ENCODE assay signal across 13 cellular contexts in the genomic region with DNA sequence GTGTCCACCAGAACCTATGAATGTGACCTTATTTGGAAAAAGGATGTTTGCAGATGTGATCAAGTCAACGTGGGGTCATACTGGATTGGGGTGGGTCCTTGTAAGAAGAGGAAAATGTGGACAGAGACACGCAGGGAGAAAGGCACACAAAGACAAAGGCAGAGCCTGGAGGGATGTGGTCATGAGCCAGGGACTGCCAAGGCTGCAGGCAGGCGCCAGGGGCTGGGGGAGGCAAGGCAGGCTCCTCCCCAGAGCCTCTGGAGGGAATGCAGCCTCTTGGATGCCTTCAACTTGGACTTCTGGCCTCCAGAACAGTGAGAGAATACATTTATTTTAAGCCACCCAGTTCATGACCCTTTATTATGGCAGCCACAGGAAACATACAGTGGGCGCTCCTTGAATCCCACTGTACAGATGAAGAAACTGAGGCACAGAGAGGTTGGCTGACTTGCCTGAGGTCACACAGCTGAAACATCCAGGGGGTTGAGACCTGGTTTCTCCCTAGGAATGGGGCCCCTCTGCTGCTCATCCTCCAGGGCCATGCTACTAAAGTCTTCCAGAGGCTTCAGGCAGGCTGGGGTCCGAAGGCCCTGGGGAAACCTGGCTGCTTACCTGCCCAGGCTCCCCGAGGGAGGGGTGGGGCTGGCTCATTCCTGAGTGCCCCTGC.
DNase-seq lines count a peak whose midpoint lies in the region; ATAC-seq and TF ChIP-seq lines count a peak whose summit lies in the region.
"Had no signal": no experiment of that assay in that cellular context is flagged by ENCODE, and none has a peak within 500 bp of the region (broad histone marks: within the 10 kb centered on the region; RNA-seq: fewer than 3 reads in every experiment).

No MANE protein-coding gene starts in this region.

- no peak for TF ChIP-seq CTCF in body of pancreas (IDR thresholded peaks at IDR 0.05)
- no peak for TF ChIP-seq CTCF in mesothelial cell of epicardium (IDR thresholded peaks at IDR 0.05; ENCODE audit: unreplicated experiment)
- no peak for TF ChIP-seq CTCF in tibial nerve (IDR thresholded peaks at IDR 0.05)

- TF ChIP-seq EP300 in tibial nerve (IDR thresholded peaks at IDR 0.05) = no peak

- no peak for ATAC-seq in body of pancreas
- ATAC-seq in GM18502 (IDR thresholded peaks at IDR 0.05; ENCODE audit: poor library complexity, unreplicated experiment) = no peak
- ATAC-seq: T-cell had no signal

- no peak overlapping the region for H3K4me3 ChIP-seq in body of pancreas
- H3K4me3 ChIP-seq in tibial nerve = no peak overlapping the region

- no peaks in the 10 kb centered on the region for H3K9me3 ChIP-seq in body of pancreas
- no peaks in the 10 kb centered on the region for H3K9me3 ChIP-seq in tibial nerve

- peaks cover 71% of the 10 kb centered on the region for H3K4me1 ChIP-seq in body of pancreas
- peaks cover 7 to 99% (median 93%) of the 10 kb centered on the region in 4 donors for H3K4me1 ChIP-seq in tibial nerve

- no peak overlapping the region for H3K4me3 Mint-ChIP-seq in activated T-cell treated with anti-CD3 and anti-CD28 coated beads, Interleukin-2, amount 50 U/mL, for 24 hours
- no peak overlapping the region for H3K4me3 Mint-ChIP-seq in mesothelial cell of epicardium
- H3K4me3 Mint-ChIP-seq: activated CD4-positive, alpha-beta T cell treated with anti-CD3 and anti-CD28 coated beads, Interleukin-2, amount 10 ng/mL, durations not matched to agents 7 days and 5 days; naive B cell; T-cell had no signal

- H3K9me3 Mint-ChIP-seq in activated T-cell treated with anti-CD3 and anti-CD28 coated beads, Interleukin-2, amount 50 U/mL, for 24 hours = no peaks in the 10 kb centered on the region
- no peaks in the 10 kb centered on the region for H3K9me3 Mint-ChIP-seq in mesothelial cell of epicardium
- H3K9me3 Mint-ChIP-seq: activated CD4-positive, alpha-beta T cell treated with anti-CD3 and anti-CD28 coated beads, Interleukin-2, amount 10 ng/mL, durations not matched to agents 7 days and 5 days; activated T-helper 2 cell treated with anti-CD3 and anti-CD28 coated beads, Interferon-gamma antibody, Interleukin-2, Interleukin-4, amounts not matched to agents 10 μg/mL and 5 μg/mL and 100 μg/mL, durations not matched to agents 14 hours and 24 hours and 36 hours; naive B cell; T-cell had no signal

- intact Hi-C loops in body of pancreas (cut with DNase I) = no loop called here

- H3K27ac ChIP-seq in body of pancreas (peak overlapping the region in 3 of 4 donors; percentile 75 to 96 (median 91)), tibial nerve (peak overlapping the region; percentile 75 to 91 (median 84))

- H3K27ac Mint-ChIP-seq in activated T-cell treated with anti-CD3 and anti-CD28 coated beads, Interleukin-2, amount 50 U/mL, for 24 hours = peak overlapping the region; percentile 9
- H3K27ac Mint-ChIP-seq in mesothelial cell of epicardium = peak overlapping the region; percentile 34
- H3K27ac Mint-ChIP-seq: activated T-helper 2 cell treated with anti-CD3 and anti-CD28 coated beads, Interferon-gamma antibody, Interleukin-2, Interleukin-4, amounts not matched to agents 10 μg/mL and 5 μg/mL and 100 μg/mL, durations not matched to agents 14 hours and 24 hours and 36 hours had no signal

- DNase-seq in activated T-cell treated with anti-CD3 and anti-CD28 coated beads, Interleukin-2, amount 50 U/mL, for 24 hours = no peak
- no peak for DNase-seq in activated T-cell treated with anti-CD3 and anti-CD28 coated beads, Interleukin-2, amount 50 U/mL, for 48 hours
- DNase-seq in body of pancreas = no peak
- DNase-seq in mesothelial cell of epicardium (ENCODE audit: low spot score in 2 of 2, unreplicated experiment in 2 of 2) = no peak
- DNase-seq in tibial nerve (ENCODE audit: low spot score in 2 of 2) = no peak
- no peak for DNase-seq in activated CD8-positive, alpha-beta memory T cell treated with anti-CD3 and anti-CD28 coated beads for 24 hours
- no peak for DNase-seq in activated naive CD4-positive, alpha-beta T cell treated with anti-CD3 and anti-CD28 coated beads, Interleukin-2, amount 50 U/mL, for 16 hours
- DNase-seq: activated CD4-positive, alpha-beta T cell treated with anti-CD3 and anti-CD28 coated beads, Interleukin-2, amount 10 ng/mL, durations not matched to agents 7 days and 5 days; caudate nucleus; naive B cell; T-cell had no signal

- no peaks in the 10 kb centered on the region for H3K27me3 Mint-ChIP-seq in activated T-cell treated with anti-CD3 and anti-CD28 coated beads, Interleukin-2, amount 50 U/mL, for 24 hours
- H3K27me3 Mint-ChIP-seq in mesothelial cell of epicardium (ENCODE audit: low read depth) = no peaks in the 10 kb centered on the region
- H3K27me3 Mint-ChIP-seq: activated CD4-positive, alpha-beta T cell treated with anti-CD3 and anti-CD28 coated beads, Interleukin-2, amount 10 ng/mL, durations not matched to agents 7 days and 5 days; naive B cell; T-cell had no signal

- peaks cover 39% of the 10 kb centered on the region for H3K4me1 Mint-ChIP-seq in activated T-cell treated with anti-CD3 and anti-CD28 coated beads, Interleukin-2, amount 50 U/mL, for 24 hours (ENCODE audit: low read depth)
- peaks cover 45% of the 10 kb centered on the region for H3K4me1 Mint-ChIP-seq in mesothelial cell of epicardium

- WGBS in body of pancreas, 2 donors = 84 to 91% methylated on average over 6 of the region's 6 CpGs
- WGBS in tibial nerve, 2 donors = 45 to 48% methylated on average over 6 of the region's 6 CpGs

- no peaks in the 10 kb centered on the region for H3K27me3 ChIP-seq in body of pancreas
- no peaks in the 10 kb centered on the region for H3K27me3 ChIP-seq in tibial nerve

- H3K36me3 ChIP-seq in body of pancreas (replicated peaks in 1 of 2; ENCODE audit: insufficient read depth in 1 of 2, low read depth in 2 of 2) (no peaks in the 10 kb centered on the region), tibial nerve (peaks cover 0 to 28% (median 0%) of the 10 kb centered on the region in 3 donors)

- peaks cover 61% of the 10 kb centered on the region for H3K36me3 Mint-ChIP-seq in activated T-cell treated with anti-CD3 and anti-CD28 coated beads, Interleukin-2, amount 50 U/mL, for 24 hours (ENCODE audit: low read depth)
- peaks cover 6% of the 10 kb centered on the region for H3K36me3 Mint-ChIP-seq in mesothelial cell of epicardium

- no peak for TF ChIP-seq POLR2A in body of pancreas (IDR thresholded peaks at IDR 0.05)
- no peak for TF ChIP-seq POLR2A in tibial nerve (IDR thresholded peaks at IDR 0.05)
